14 cellular contexts compared by ENCODE assay signal in the genomic region with DNA sequence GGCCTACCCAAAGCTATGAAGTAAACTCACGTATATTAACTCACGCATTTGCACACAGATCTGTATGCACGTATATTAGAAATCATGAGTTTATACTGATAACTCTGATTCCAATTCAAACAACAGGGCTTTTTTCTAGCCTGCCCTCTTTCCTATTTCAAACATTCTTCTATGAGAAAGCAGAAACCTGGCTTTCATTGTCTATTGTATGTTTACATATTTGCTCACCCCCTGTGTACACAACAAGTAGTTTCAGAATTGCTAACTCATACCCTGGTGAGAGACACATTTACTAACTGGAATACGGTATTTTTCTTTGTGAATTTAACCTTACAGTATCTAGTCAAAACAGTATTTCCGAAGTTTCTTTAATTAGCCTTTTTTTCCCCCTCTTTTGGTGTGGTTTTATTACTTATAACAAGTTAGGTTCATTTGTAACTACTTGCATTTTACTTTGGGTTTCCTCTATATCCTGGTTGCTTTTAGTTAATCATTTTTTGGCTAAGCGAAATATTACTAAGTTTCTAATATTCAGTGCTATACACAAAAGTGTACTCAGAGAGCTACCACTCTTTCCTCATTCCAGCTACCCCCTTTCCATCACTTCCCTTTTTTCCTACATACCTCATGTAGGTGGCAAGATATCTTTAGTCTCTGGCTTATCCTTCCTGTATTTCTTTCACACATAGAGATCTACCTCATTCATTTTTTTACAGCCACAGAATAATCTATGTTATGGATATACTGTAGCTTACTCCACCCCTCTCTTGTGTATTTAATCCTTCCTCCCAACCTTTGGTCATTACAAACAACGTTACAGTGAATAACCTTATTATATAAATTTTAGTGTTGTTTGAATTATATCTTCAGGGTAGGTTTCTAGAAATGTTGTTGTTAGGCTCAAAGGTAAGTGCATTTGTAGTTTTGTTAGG.
"Had no signal": no experiment of that assay in that cellular context is flagged by ENCODE, and none has a peak within 500 bp of the region (broad histone marks: within the 10 kb centered on the region; RNA-seq: fewer than 3 reads in every experiment).

No MANE protein-coding gene starts in this region.

- H3K27ac ChIP-seq: coronary artery, gastrocnemius medialis, neural progenitor cell, ovary, thoracic aorta had no signal

- H3K36me3 ChIP-seq: gastrocnemius medialis, neural progenitor cell, ovary, thoracic aorta had no signal

- H3K27me3 ChIP-seq: gastrocnemius medialis, neural progenitor cell, ovary had no signal

- H3K9ac ChIP-seq: neural progenitor cell had no signal

- H3K9me3 ChIP-seq: gastrocnemius medialis, ovary had no signal

- H3K4me3 ChIP-seq: coronary artery, gastrocnemius medialis, neural progenitor cell, ovary, thoracic aorta had no signal

- DNase-seq: activated CD4-positive, alpha-beta T cell treated with anti-CD3 and anti-CD28 coated beads, Interleukin-2, amount 50 U/mL, for 1 hour; activated CD4-positive, CD25-positive, alpha-beta regulatory T cell; activated naive CD4-positive, alpha-beta T cell treated with anti-CD3 and anti-CD28 coated beads, Interleukin-2, amount 10 ng/mL, durations not matched to agents 7 days and 5 days; activated T-cell treated with anti-CD3 and anti-CD28 coated beads for 4 hours; effector CD8-positive, alpha-beta T cell; gastrocnemius medialis; left ventricle myocardium superior; mesendoderm; ovary; stimulated activated CD4-positive, alpha-beta T cell treated with anti-CD3 and anti-CD28 coated beads, Interleukin-4, amount 100 ng/mL, for 1 hour; stimulated activated naive CD8-positive, alpha-beta T cell treated with anti-CD3 and anti-CD28 coated beads, Interleukin-15, amount 100 ng/mL, for 72 hours had no signal

- H3K4me1 ChIP-seq: gastrocnemius medialis, neural progenitor cell had no signal
